12 cellular contexts compared by ENCODE assay signal in genomic region chr22:23533771-23534191, GRCh38. TPM values are rescaled to one million over a fixed set of nuclear protein-coding genes. Genes with fewer than 3 reads are reported as not detected.
A peak's percentile ranks its signal among the peaks of the same experiment; 100 is the strongest.
DNase-seq lines count a peak whose midpoint lies in the region; ATAC-seq, FAIRE-seq and TF ChIP-seq lines count a peak whose summit lies in the region.
"Had no signal": no experiment of that assay in that cellular context is flagged by ENCODE, and none has a peak within 500 bp of the region (broad histone marks: within the 10 kb centered on the region; RNA-seq: fewer than 3 reads in every experiment).

No MANE protein-coding gene starts in this region.

- POLR2A ChIA-PET in HepG2 (lab: Yijun Ruan, JAX) = no interaction called here

- H3K4me3 ChIP-seq in HUES6 (ENCODE audit: low read depth, low read length) (peak overlapping the region; percentile 47), HepG2 (replicated peaks in 1 of 3; ENCODE audit: insufficient read depth in 1 of 3, low read depth in 2 of 3, low read length in 3 of 3) (no peak overlapping the region), spleen (no peak overlapping the region)
- H3K4me3 ChIP-seq: thoracic aorta had no signal

- in situ Hi-C loops in HepG2 (cut with HindIII; ENCODE audit: extremely low pct_ligation_motif_present, low pct_unique_long_range_greater_than_20kb) = no loop called here

- intact Hi-C loops in HepG2 (cut with micrococcal nuclease; ENCODE audit: unreplicated experiment) = no loop called here
- intact Hi-C loops in spleen (cut with DNase I; ENCODE audit: low total_unique reads) = loop anchor here (10.0 kb wide), 1 partner anchor 129 kb away; no protein-coding TSS in a partner anchor

- no peaks in the 10 kb centered on the region for H3K27me3 ChIP-seq in HUES6 (ENCODE audit: control insufficient read depth, insufficient read depth, low read length)
- H3K27me3 ChIP-seq in HepG2 (ENCODE audit: control insufficient read depth in 1 of 2, insufficient read depth in 2 of 2, low read length in 2 of 2) = no peaks in the 10 kb centered on the region
- H3K27me3 ChIP-seq in spleen (replicated peaks in 1 of 7) = peaks cover 0 to 7% (median 0%) of the 10 kb centered on the region in 7 donors

- no peaks in the 10 kb centered on the region for H3K79me2 ChIP-seq in HepG2 (ENCODE audit: insufficient read depth, low read length)

- TF ChIP-seq POLR2A in HepG2 (IDR thresholded peaks at IDR 0.05; ENCODE audit: insufficient read depth in 1 of 2, low read depth in 2 of 2, low read length in 2 of 2) (no peak), spleen (IDR thresholded peaks at IDR 0.05) (no peak)

- no peak for FAIRE-seq in HepG2 (lab: Jason Lieb, UNC)
- FAIRE-seq: HTR-8/SVneo had no signal

- no peak for TF ChIP-seq EP300 in HepG2 (IDR thresholded peaks at IDR 0.05; ENCODE audit: low read depth in 2 of 2, low read length in 2 of 2)
- no peak for TF ChIP-seq EP300 in HepG2 (CRISPR knock-in tag; IDR thresholded peaks at IDR 0.05; ENCODE audit: borderline replicate concordance)

- H3K4me1 ChIP-seq in HUES6 (ENCODE audit: control insufficient read depth, insufficient read depth, low read length) (peaks cover 71% of the 10 kb centered on the region), HepG2 (ENCODE audit: insufficient read depth, low read length) (peaks cover 91% of the 10 kb centered on the region), spleen (peaks cover 0 to 48% (median 23%) of the 10 kb centered on the region in 6 donors)

- no peaks in the 10 kb centered on the region for H3K9me3 ChIP-seq in HUES6 (ENCODE audit: control insufficient read depth, insufficient read depth, low read depth, low read length)
- no peaks in the 10 kb centered on the region for H3K9me3 ChIP-seq in HepG2 (ENCODE audit: low read length)
- H3K9me3 ChIP-seq in spleen = no peaks in the 10 kb centered on the region
- H3K9me3 ChIP-seq: thoracic aorta had no signal

- no peak for DNase-seq in HepG2 (ENCODE audit: low spot score)
- DNase-seq in spleen = peak; percentile 54
- no peak for DNase-seq in midbrain (lab: John Stamatoyannopoulos, UW)
- no peak for DNase-seq in retina
- DNase-seq: activated CD4-positive, alpha-beta T cell treated with anti-CD3 and anti-CD28 coated beads for 1 hour; NCI-H748 treated with DMSO at 0.1 percent for 48 hours had no signal

- H3K27ac ChIP-seq in HUES6 (ENCODE audit: low read depth, low read length) = peak overlapping the region; percentile 59; the same call in 1 of the 2 replicates
- peak overlapping the region; percentile 100 for H3K27ac ChIP-seq in VCaP
- H3K27ac ChIP-seq in HepG2 (ENCODE audit: extremely low read length, insufficient read depth, low read length) = peak overlapping the region; percentile 17
- peak overlapping the region in 4 of 8 donors; percentile 31 to 62 (median 48) for H3K27ac ChIP-seq in spleen
- H3K27ac ChIP-seq: thoracic aorta had no signal

- TF ChIP-seq CTCF in VCaP (conservative IDR thresholded peaks at IDR 0.05) (no peak), HepG2 (CRISPR knock-in tag; IDR thresholded peaks at IDR 0.05) (no peak), spleen (IDR thresholded peaks at IDR 0.05 in 8 of 11, conservative IDR thresholded peaks at IDR 0.05 in 3 of 11) (no peak)

- ATAC-seq in HepG2 (no peak), GM21367 (IDR thresholded peaks at IDR 0.05; ENCODE audit: unreplicated experiment) (no peak)

- no peaks in the 10 kb centered on the region for H4K20me1 ChIP-seq in HepG2 (ENCODE audit: insufficient read depth, low read length)

- no peak overlapping the region for H2AFZ ChIP-seq in HepG2 (ENCODE audit: low read length)

- H3K36me3 ChIP-seq in HUES6 (ENCODE audit: control insufficient read depth, insufficient read depth, low read length) (peaks cover 6% of the 10 kb centered on the region; the same call in 1 of the 2 replicates), HepG2 (replicated peaks in 1 of 2; ENCODE audit: control insufficient read depth in 1 of 2, insufficient read depth in 2 of 2, low read length in 2 of 2) (no peaks in the 10 kb centered on the region), spleen (no peaks in the 10 kb centered on the region)
- H3K36me3 ChIP-seq: thoracic aorta had no signal

- no peak for TF ChIP-seq RAD21 in HepG2 (CRISPR knock-in tag; IDR thresholded peaks at IDR 0.05)

- 87% methylated on average over 8 of the region's 8 CpGs for WGBS in HepG2 (ENCODE audit: low lambda C conversion rate)
- WGBS in spleen, 5 donors = 48 to 65% (median 61%) methylated on average over 8 of the region's 8 CpGs

- peak overlapping the region; percentile 74 for H3K9ac ChIP-seq in HUES6 (ENCODE audit: low read length)
- no peak overlapping the region for H3K9ac ChIP-seq in HepG2 (ENCODE audit: insufficient read depth, low read depth, low read length)

- no TSS peak for BruUV-seq in HepG2 (replicated peaks; lab: Mats Ljungman, UMichigan)

- no peak overlapping the region for H3K4me2 ChIP-seq in HepG2 (ENCODE audit: low read depth, low read length)

- CTCF ChIA-PET in HepG2 (lab: Yijun Ruan, JAX; ENCODE audit: low intra/inter-chr PET ratio, low total read pairs) = no interaction called here

TF ChIP-seq in HepG2, 621 proteins besides CTCF, POLR2A, EP300 and RAD21 (continues in another document):
- TF ChIP-seq ELF3 (CRISPR knock-in tag; IDR thresholded peaks at IDR 0.05) (no peak), PAX8 (CRISPR knock-in tag; IDR thresholded peaks at IDR 0.05; ENCODE audit: borderline replicate concordance) (no peak), KDM5A (IDR thresholded peaks at IDR 0.05; ENCODE audit: borderline replicate concordance, low read length) (no peak), KLF15 (CRISPR knock-in tag; IDR thresholded peaks at IDR 0.05; ENCODE audit: borderline replicate concordance) (no peak), GTF3A (CRISPR knock-in tag; conservative IDR thresholded peaks at IDR 0.05) (no peak), MXD4 (CRISPR knock-in tag; IDR thresholded peaks at IDR 0.05) (no peak), RXRA (CRISPR knock-in tag; IDR thresholded peaks at IDR 0.05) (no peak), IRF9 (CRISPR knock-in tag; IDR thresholded peaks at IDR 0.05; ENCODE audit: borderline replicate concordance) (no peak), IRF1 (CRISPR knock-in tag; IDR thresholded peaks at IDR 0.05; ENCODE audit: low read depth) (no peak), PCBP1 (IDR thresholded peaks at IDR 0.05; ENCODE audit: borderline replicate concordance, low read depth, low read length) (no peak), NONO (IDR thresholded peaks at IDR 0.05) (no peak), NONO (CRISPR knock-in tag; conservative IDR thresholded peaks at IDR 0.05) (no peak)

RNA-seq across cellular contexts. Expression of gene IGLL1, which starts 46.3 kb away (rescaled TPM):
- total RNA-seq in HepG2 (2016; rRNA removed; fragmentation: Illumina TruSeq; extraction: Trizol) (not detected in 2 replicates), spleen (not detected)
- total RNA-seq in HepG2 (2016; cell fraction: cytosol; rRNA removed; fragmentation: Illumina TruSeq; extraction: Trizol; ENCODE audit: low read depth) = not detected in 2 replicates
- not detected in 2 replicates for total RNA-seq in HepG2 (2016; cell fraction: insoluble cytoplasmic fraction; rRNA removed; fragmentation: Illumina TruSeq; extraction: Trizol)
- total RNA-seq in HepG2 (2016; cell fraction: membrane; rRNA removed; fragmentation: Illumina TruSeq; extraction: Trizol) = not detected in 2 replicates
- total RNA-seq in HepG2 (2016; cell fraction: nucleus; rRNA removed; fragmentation: Illumina TruSeq; extraction: Trizol) = not detected in 2 replicates
- polyA plus RNA-seq in HepG2 (2011; rRNA removed) (not detected in 2 replicates), spleen (under 1 TPM in 1 of 3 donors, not detected in 2; 0.26 TPM)
- polyA plus RNA-seq in HepG2 (2011; cell fraction: cytosol; rRNA removed) = not detected in 2 replicates
- not detected in 2 replicates for polyA plus RNA-seq in HepG2 (2011; cell fraction: nucleus; rRNA removed)
- not detected in 2 replicates for polyA plus RNA-seq in HepG2 (2012)
- not detected in 2 replicates for polyA plus RNA-seq in HepG2 (2016; cell fraction: cytosol; fragmentation: Illumina TruSeq; extraction: Trizol; ENCODE audit: low read depth)
- not detected in 2 replicates for polyA plus RNA-seq in HepG2 (2016; cell fraction: insoluble cytoplasmic fraction; fragmentation: Illumina TruSeq; extraction: Trizol; ENCODE audit: low read depth)
- polyA plus RNA-seq in HepG2 (2016; cell fraction: membrane; fragmentation: Illumina TruSeq; extraction: Trizol; ENCODE audit: low read depth) = not detected in 2 replicates
- polyA plus RNA-seq in HepG2 (2016; cell fraction: nucleus; fragmentation: Illumina TruSeq; extraction: Trizol; ENCODE audit: insufficient read depth, low read depth) = not detected in 2 replicates
- polyA minus RNA-seq in HepG2 (2011; rRNA and poly(A)+ RNA removed; ENCODE audit: low replicate concordance) = not detected in 2 replicates
- not detected in 2 replicates for polyA minus RNA-seq in HepG2 (2011; cell fraction: cytosol; rRNA and poly(A)+ RNA removed)
- not detected in 2 replicates for polyA minus RNA-seq in HepG2 (2011; cell fraction: nucleus; rRNA and poly(A)+ RNA removed)
- total RNA-seq: activated T-helper 17 cell treated with anti-CD3 and anti-CD28 coated beads, Interleukin-2, amount 50 U/mL, for 72 hours; thoracic aorta had no signal
